14 cellular contexts compared by ENCODE assay signal in genomic region chr12:1398673-1399072, GRCh38.
A peak's percentile ranks its signal among the peaks of the same experiment; 100 is the strongest.
DNase-seq lines count a peak whose midpoint lies in the region; TF ChIP-seq lines count a peak whose summit lies in the region.
"Had no signal": no experiment of that assay in that cellular context is flagged by ENCODE, and none has a peak within 500 bp of the region (broad histone marks: within the 10 kb centered on the region; RNA-seq: fewer than 3 reads in every experiment).

No MANE protein-coding gene starts in this region.

- H3K27ac ChIP-seq in C4-2B = no peak overlapping the region
- H3K27ac ChIP-seq: vagina had no signal

- CTCF ChIA-PET in HEK293T (lab: Yijun Ruan, JAX) = no interaction called here

- POLR2A ChIA-PET in HEK293T (lab: Yijun Ruan, JAX) = no interaction called here

- DNase-seq in HEK293T (ENCODE audit: extremely low spot score) (no peak), RPMI7951 (ENCODE audit: low read depth) (peak; percentile 33), fibroblast of the conjunctiva (ENCODE audit: low read depth) (peak; percentile 20), NCI-H524 (lab: John Stamatoyannopoulos, UW) (no peak), GOT3 (lab: John Stamatoyannopoulos, UW) (no peak)
- no peak for DNase-seq in stimulated activated CD4-positive, alpha-beta T cell treated with anti-CD3 and anti-CD28 coated beads, Interleukin-1b, Interleukin-23, amount 100 ng/mL, for 48 hours
- no peak for DNase-seq in activated T-cell treated with anti-CD3 and anti-CD28 coated beads, Interleukin-2, amount 50 U/mL, for 48 hours
- DNase-seq: activated CD4-positive, alpha-beta T cell treated with anti-CD3 and anti-CD28 coated beads, Interleukin-2, amount 50 U/mL, for 4 hours; activated effector memory CD4-positive, alpha-beta T cell treated with Interleukin-2 at 50 U/mL for 16 hours; naive thymus-derived CD8-positive, alpha-beta T cell; NCI-H524 treated with DMSO at 0.1 percent for 48 hours; stimulated activated naive CD4-positive, alpha-beta T cell had no signal

- peak; percentile 23 for TF ChIP-seq CTCF in C4-2B (conservative IDR thresholded peaks at IDR 0.05)

TF ChIP-seq in HEK293T, 16 proteins besides CTCF, POLR2A, EP300 and RAD21:
- TF ChIP-seq ZNF384 (IDR thresholded peaks at IDR 0.05) (peak; percentile 82), BHLHE40 (IDR thresholded peaks at IDR 0.05; ENCODE audit: borderline replicate concordance) (no peak)
TF ChIP-seq in HEK293T: peak in this region for 1.

Comparison
In these comparisons a context has a peak if more than half of its experiments do, and no peak if none do; other contexts are left out.
1. DNase-seq: peak in RPMI7951 (single experiment) and fibroblast of the conjunctiva (single experiment); none in HEK293T (single experiment), NCI-H524 (0 of 2), GOT3 (single experiment), stimulated activated CD4-positive, alpha-beta T cell treated with anti-CD3 and anti-CD28 coated beads, Interleukin-1b, Interleukin-23, amount 100 ng/mL, for 48 hours (single experiment) and activated T-cell treated with anti-CD3 and anti-CD28 coated beads, Interleukin-2, amount 50 U/mL, for 48 hours (0 of 2).